ENCODE assay signal across 1 cellular context in the genomic region with DNA sequence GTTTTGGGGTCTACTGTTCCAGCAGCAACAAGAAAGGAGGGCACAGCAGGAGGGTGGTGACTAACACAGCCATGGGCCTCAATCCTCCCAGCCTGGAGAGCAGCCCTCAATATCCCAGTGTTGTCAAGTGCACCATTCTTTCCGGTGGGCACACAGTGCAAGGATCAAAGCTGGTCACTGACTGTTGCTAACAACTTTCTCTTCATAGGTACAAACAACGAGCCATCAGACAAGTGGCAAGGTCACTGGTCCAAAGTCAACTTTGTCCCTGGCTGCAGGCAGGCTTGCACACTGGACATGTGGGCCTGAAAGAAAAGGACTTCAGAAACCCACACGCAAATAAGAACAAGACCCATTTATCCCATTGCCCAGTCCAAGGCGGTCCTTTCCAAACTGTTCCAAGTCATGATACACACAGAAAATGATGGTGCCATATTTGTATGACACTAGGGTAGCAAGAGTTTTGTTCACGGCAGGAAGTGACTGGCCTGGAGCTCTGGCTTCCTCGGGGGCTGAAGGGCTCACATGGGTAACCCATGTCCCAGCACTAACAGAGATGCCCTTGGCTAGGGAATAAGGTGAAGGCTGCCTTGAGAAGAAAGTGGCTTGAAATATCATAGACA.
TF ChIP-seq lines count a peak whose summit lies in the region.

No MANE protein-coding gene starts in this region.

TF ChIP-seq in HepG2, 621 proteins besides CTCF, POLR2A, EP300 and RAD21 (continues in another document):
- peak; percentile 90 for TF ChIP-seq DPF2 (CRISPR knock-in tag; IDR thresholded peaks at IDR 0.05; ENCODE audit: borderline replicate concordance, low read depth)
- TF ChIP-seq ZNF292 (CRISPR knock-in tag; IDR thresholded peaks at IDR 0.05; ENCODE audit: borderline replicate concordance, low read depth) = peak; percentile 89; the same call in 1 of the 2 replicates
- TF ChIP-seq ZNF3 (CRISPR knock-in tag; IDR thresholded peaks at IDR 0.05) = peak; percentile 57; the same call in 1 of the 2 replicates
- no peak for TF ChIP-seq ZNF414 (CRISPR knock-in tag; IDR thresholded peaks at IDR 0.05)
- no peak for TF ChIP-seq SUZ12 (IDR thresholded peaks at IDR 0.05; ENCODE audit: low read depth, low read length)
- no peak for TF ChIP-seq ZSCAN5A (CRISPR knock-in tag; IDR thresholded peaks at IDR 0.05; ENCODE audit: borderline replicate concordance)
- peak; percentile 70; the same call in 1 of the 2 replicates for TF ChIP-seq ZNF280D (CRISPR knock-in tag; IDR thresholded peaks at IDR 0.05)
- TF ChIP-seq, protein P1, sequence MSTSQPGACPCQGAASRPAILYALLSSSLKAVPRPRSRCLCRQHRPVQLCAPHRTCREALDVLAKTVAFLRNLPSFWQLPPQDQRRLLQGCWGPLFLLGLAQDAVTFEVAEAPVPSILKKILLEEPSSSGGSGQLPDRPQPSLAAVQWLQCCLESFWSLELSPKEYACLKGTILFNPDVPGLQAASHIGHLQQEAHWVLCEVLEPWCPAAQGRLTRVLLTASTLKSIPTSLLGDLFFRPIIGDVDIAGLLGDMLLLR (CRISPR knock-in tag; IDR thresholded peaks at IDR 0.05) = no peak
- TF ChIP-seq PCBP1 (IDR thresholded peaks at IDR 0.05; ENCODE audit: borderline replicate concordance, low read depth, low read length) = no peak
- TF ChIP-seq CBFB (CRISPR knock-in tag; IDR thresholded peaks at IDR 0.05) = no peak
- TF ChIP-seq SYNCRIP (IDR thresholded peaks at IDR 0.05; ENCODE audit: insufficient read depth, low read depth, low read length) = no peak
- no peak for TF ChIP-seq HOXD1 (CRISPR knock-in tag; IDR thresholded peaks at IDR 0.05)
- no peak for TF ChIP-seq HNRNPH1 (optimal IDR thresholded peaks at IDR 0.05; ENCODE audit: low read depth, low read length)
- TF ChIP-seq KDM2A (CRISPR knock-in tag; IDR thresholded peaks at IDR 0.05; ENCODE audit: borderline replicate concordance, low read depth) = no peak
- peak; percentile 94 for TF ChIP-seq PAXIP1 (CRISPR knock-in tag; conservative IDR thresholded peaks at IDR 0.05)
- no peak for TF ChIP-seq RORA (CRISPR knock-in tag; IDR thresholded peaks at IDR 0.05)
- TF ChIP-seq, protein P2, sequence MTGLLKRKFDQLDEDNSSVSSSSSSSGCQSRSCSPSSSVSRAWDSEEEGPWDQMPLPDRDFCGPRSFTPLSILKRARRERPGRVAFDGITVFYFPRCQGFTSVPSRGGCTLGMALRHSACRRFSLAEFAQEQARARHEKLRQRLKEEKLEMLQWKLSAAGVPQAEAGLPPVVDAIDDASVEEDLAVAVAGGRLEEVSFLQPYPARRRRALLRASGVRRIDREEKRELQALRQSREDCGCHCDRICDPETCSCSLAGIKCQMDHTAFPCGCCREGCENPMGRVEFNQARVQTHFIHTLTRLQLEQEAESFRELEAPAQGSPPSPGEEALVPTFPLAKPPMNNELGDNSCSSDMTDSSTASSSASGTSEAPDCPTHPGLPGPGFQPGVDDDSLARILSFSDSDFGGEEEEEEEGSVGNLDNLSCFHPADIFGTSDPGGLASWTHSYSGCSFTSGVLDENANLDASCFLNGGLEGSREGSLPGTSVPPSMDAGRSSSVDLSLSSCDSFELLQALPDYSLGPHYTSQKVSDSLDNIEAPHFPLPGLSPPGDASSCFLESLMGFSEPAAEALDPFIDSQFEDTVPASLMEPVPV (CRISPR knock-in tag; IDR thresholded peaks at IDR 0.05) = no peak
- peak; percentile 73; the same call in 1 of the 2 replicates for TF ChIP-seq HNF4G (IDR thresholded peaks at IDR 0.05; ENCODE audit: borderline replicate concordance, low read depth, low read length)
- TF ChIP-seq HNF4G (CRISPR knock-in tag; IDR thresholded peaks at IDR 0.05; ENCODE audit: borderline replicate concordance, low read depth) = peak; percentile 77
- no peak for TF ChIP-seq PHB2 (IDR thresholded peaks at IDR 0.05; ENCODE audit: partially characterized antibody)
- no peak for TF ChIP-seq TGIF2 (CRISPR knock-in tag; IDR thresholded peaks at IDR 0.05)
- TF ChIP-seq NFYB (CRISPR knock-in tag; IDR thresholded peaks at IDR 0.05) = no peak
- TF ChIP-seq, protein P3, sequence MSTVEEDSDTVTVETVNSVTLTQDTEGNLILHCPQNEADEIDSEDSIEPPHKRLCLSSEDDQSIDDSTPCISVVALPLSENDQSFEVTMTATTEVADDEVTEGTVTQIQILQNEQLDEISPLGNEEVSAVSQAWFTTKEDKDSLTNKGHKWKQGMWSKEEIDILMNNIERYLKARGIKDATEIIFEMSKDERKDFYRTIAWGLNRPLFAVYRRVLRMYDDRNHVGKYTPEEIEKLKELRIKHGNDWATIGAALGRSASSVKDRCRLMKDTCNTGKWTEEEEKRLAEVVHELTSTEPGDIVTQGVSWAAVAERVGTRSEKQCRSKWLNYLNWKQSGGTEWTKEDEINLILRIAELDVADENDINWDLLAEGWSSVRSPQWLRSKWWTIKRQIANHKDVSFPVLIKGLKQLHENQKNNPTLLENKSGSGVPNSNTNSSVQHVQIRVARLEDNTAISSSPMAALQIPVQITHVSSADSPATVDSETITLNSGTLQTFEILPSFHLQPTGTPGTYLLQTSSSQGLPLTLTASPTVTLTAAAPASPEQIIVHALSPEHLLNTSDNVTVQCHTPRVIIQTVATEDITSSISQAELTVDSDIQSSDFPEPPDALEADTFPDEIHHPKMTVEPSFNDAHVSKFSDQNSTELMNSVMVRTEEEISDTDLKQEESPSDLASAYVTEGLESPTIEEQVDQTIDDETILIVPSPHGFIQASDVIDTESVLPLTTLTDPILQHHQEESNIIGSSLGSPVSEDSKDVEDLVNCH (CRISPR knock-in tag; IDR thresholded peaks at IDR 0.05) = no peak
- TF ChIP-seq ZNF75D (CRISPR knock-in tag; IDR thresholded peaks at IDR 0.05; ENCODE audit: borderline replicate concordance) = no peak
- TF ChIP-seq ZZZ3 (CRISPR knock-in tag; IDR thresholded peaks at IDR 0.05; ENCODE audit: borderline replicate concordance) = no peak
- TF ChIP-seq SRSF4 (IDR thresholded peaks at IDR 0.05; ENCODE audit: low read depth, low read length, poor library complexity, severe bottlenecking) = no peak
- TF ChIP-seq TRIM24 (CRISPR knock-in tag; IDR thresholded peaks at IDR 0.05) = 0 out of 2 replicates have a peak, but pooled peaks have one; percentile 72
- no peak for TF ChIP-seq PTBP1 (IDR thresholded peaks at IDR 0.05; ENCODE audit: low read depth, low read length, poor library complexity, severe bottlenecking)
- no peak for TF ChIP-seq ZNF317 (CRISPR knock-in tag; IDR thresholded peaks at IDR 0.05)
- no peak for TF ChIP-seq ZNF143 (CRISPR knock-in tag; IDR thresholded peaks at IDR 0.05)
- no peak for TF ChIP-seq ZNF460 (CRISPR knock-in tag; IDR thresholded peaks at IDR 0.05; ENCODE audit: borderline replicate concordance)
- TF ChIP-seq USF2 (IDR thresholded peaks at IDR 0.05; ENCODE audit: low read depth, low read length) = no peak
- no peak for TF ChIP-seq USF2 (CRISPR knock-in tag; IDR thresholded peaks at IDR 0.05; ENCODE audit: borderline replicate concordance)
- TF ChIP-seq NBN (conservative IDR thresholded peaks at IDR 0.05) = no peak
- peak; percentile 62; the same call in 1 of the 2 replicates for TF ChIP-seq BCL6 (CRISPR knock-in tag; IDR thresholded peaks at IDR 0.05)
- peak; percentile 67; the same call in 1 of the 2 replicates for TF ChIP-seq TARDBP (CRISPR knock-in tag; IDR thresholded peaks at IDR 0.05)
- TF ChIP-seq SRF (IDR thresholded peaks at IDR 0.05; ENCODE audit: low read depth, low read length) = no peak
- no peak for TF ChIP-seq NAIF1 (CRISPR knock-in tag; IDR thresholded peaks at IDR 0.05; ENCODE audit: borderline replicate concordance)
- no peak for TF ChIP-seq TCF7L2 (IDR thresholded peaks at IDR 0.05; ENCODE audit: low read depth, low read length)
- 0 out of 2 replicates have a peak, but pooled peaks have one; percentile 30 for TF ChIP-seq MXD4 (CRISPR knock-in tag; IDR thresholded peaks at IDR 0.05)
- TF ChIP-seq ZNF329 (CRISPR knock-in tag; IDR thresholded peaks at IDR 0.05; ENCODE audit: low read depth) = no peak
